In the genomic region with DNA sequence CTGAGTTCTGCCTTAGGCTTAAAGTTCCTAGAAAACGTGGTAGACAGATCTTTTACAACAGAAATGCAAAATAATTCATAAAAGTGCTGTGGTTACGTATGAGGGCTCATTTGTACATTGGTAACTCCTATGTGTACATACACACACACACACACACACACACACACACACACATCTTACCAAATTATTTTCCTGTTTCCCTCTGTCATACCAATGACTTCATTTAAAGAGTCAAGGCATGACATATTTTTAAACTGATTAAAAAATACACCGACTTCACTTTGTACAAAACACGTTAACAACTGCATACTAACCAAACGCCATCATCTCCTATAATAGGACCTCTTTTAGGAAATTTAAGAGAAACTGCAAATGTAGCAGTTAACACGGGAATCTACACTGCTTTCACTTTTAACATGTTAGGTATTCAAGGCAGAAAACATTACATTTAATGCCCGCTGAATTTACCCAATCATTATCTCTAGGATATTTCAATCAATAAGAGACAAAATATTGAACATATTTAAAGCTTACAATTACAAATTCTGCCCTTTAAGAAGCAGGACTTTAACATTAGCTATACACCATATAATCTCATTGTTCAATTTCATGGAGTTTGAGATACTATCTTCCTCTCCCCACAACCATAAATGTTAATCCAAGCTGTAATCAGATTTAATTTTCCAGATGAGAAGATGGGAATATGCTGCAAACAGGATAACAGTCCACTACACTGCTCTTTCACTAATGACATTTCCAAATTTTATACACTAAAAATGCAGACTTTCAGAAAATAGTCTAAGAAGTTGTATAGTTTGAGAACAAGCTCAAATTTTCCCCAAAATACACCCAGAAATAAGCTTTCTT, we compare ENCODE assay signal across 17 cellular contexts.
DNase-seq lines count a peak whose midpoint lies in the region; ATAC-seq and TF ChIP-seq lines count a peak whose summit lies in the region.
"Had no signal": no experiment of that assay in that cellular context is flagged by ENCODE, and none has a peak within 500 bp of the region (broad histone marks: within the 10 kb centered on the region; RNA-seq: fewer than 3 reads in every experiment).

No MANE protein-coding gene starts in this region.

- intact Hi-C loops in sciatic nerve (cut with DNase I): no loop called here

- H3K4me3 ChIP-seq in Loucy (ENCODE audit: low read length, poor library complexity, severe bottlenecking): peak overlapping the region; percentile 39
- H3K4me3 ChIP-seq: HAP-1, uterus had no signal

- no peak overlapping the region for H3K27ac Mint-ChIP-seq in natural killer cell treated with Interleukin-12 subunit alpha and Interleukin-12 subunit beta and Interleukin-15 and Interleukin-18, amount 100 ng/mL, for 72 hours
- H3K27ac Mint-ChIP-seq: stimulated activated effector memory CD8-positive, alpha-beta T cell treated with anti-CD3 and anti-CD28 coated beads, Interleukin-12 subunit alpha, Interleukin-12 subunit beta, amount 100 ng/mL, for 72 hours had no signal

- H3K4me1 Mint-ChIP-seq in natural killer cell treated with Interleukin-12 subunit alpha and Interleukin-12 subunit beta and Interleukin-15 and Interleukin-18, amount 100 ng/mL, for 72 hours (ENCODE audit: low read depth in 2 of 2): peaks cover 15 to 18% of the 10 kb centered on the region in 2 donors
- H3K4me1 Mint-ChIP-seq: stimulated activated effector memory CD8-positive, alpha-beta T cell treated with anti-CD3 and anti-CD28 coated beads, Interleukin-12 subunit alpha, Interleukin-12 subunit beta, amount 100 ng/mL, for 72 hours had no signal

- no peaks in the 10 kb centered on the region for H3K9me3 ChIP-seq in Loucy (ENCODE audit: insufficient read depth, low read depth, low read length)
- H3K9me3 ChIP-seq: Caco-2, HAP-1, uterus had no signal

- H3K9me2 ChIP-seq in Loucy (replicated peaks; ENCODE audit: low read depth, low read length): no peaks in the 10 kb centered on the region

- ATAC-seq in natural killer cell treated with Interleukin-12 subunit alpha and Interleukin-12 subunit beta and Interleukin-15 and Interleukin-18, amount 100 ng/mL, for 72 hours: no peak
- no peak for ATAC-seq in sciatic nerve
- ATAC-seq: activated T-cell treated with anti-CD3 and anti-CD28 coated beads, Interleukin-2, amount 50 U/mL, for 4 hours; Panc1; stimulated activated effector memory CD8-positive, alpha-beta T cell treated with anti-CD3 and anti-CD28 coated beads, Interleukin-12 subunit alpha, Interleukin-12 subunit beta, amount 100 ng/mL, for 72 hours had no signal

- H3K79me2 ChIP-seq in Loucy (ENCODE audit: insufficient read depth, low read length): no peaks in the 10 kb centered on the region

- no peaks in the 10 kb centered on the region for H3K27me3 Mint-ChIP-seq in natural killer cell treated with Interleukin-12 subunit alpha and Interleukin-12 subunit beta and Interleukin-15 and Interleukin-18, amount 100 ng/mL, for 72 hours

- H3K36me3 ChIP-seq in Loucy (ENCODE audit: insufficient read depth, low read length): no peaks in the 10 kb centered on the region
- H3K36me3 ChIP-seq: HAP-1, uterus had no signal

- no peaks in the 10 kb centered on the region for H3K9me3 Mint-ChIP-seq in natural killer cell treated with Interleukin-12 subunit alpha and Interleukin-12 subunit beta and Interleukin-15 and Interleukin-18, amount 100 ng/mL, for 72 hours
- H3K9me3 Mint-ChIP-seq: activated T-cell treated with anti-CD3 and anti-CD28 coated beads, Interleukin-2, amount 50 U/mL, for 4 hours; stimulated activated effector memory CD8-positive, alpha-beta T cell treated with anti-CD3 and anti-CD28 coated beads, Interleukin-12 subunit alpha, Interleukin-12 subunit beta, amount 100 ng/mL, for 72 hours had no signal

- H3K4me1 ChIP-seq in Loucy (ENCODE audit: insufficient read depth, low read length, poor library complexity, severe bottlenecking): peaks cover 9% of the 10 kb centered on the region
- H3K4me1 ChIP-seq: Caco-2, HAP-1, uterus had no signal

- no peak overlapping the region for H3K9ac ChIP-seq in Loucy (ENCODE audit: low read depth, low read length, poor library complexity, severe bottlenecking)

- H4K20me1 ChIP-seq in Loucy (ENCODE audit: insufficient read depth, low read length, poor library complexity, severe bottlenecking): no peaks in the 10 kb centered on the region

- no peak for TF ChIP-seq CTCF in Loucy (conservative IDR thresholded peaks at IDR 0.05; ENCODE audit: low read length)

- peak overlapping the region; percentile 34 for H3K4me3 Mint-ChIP-seq in natural killer cell treated with Interleukin-12 subunit alpha and Interleukin-12 subunit beta and Interleukin-15 and Interleukin-18, amount 100 ng/mL, for 72 hours
- H3K4me3 Mint-ChIP-seq: activated T-cell treated with anti-CD3 and anti-CD28 coated beads, Interleukin-2, amount 50 U/mL, for 4 hours; stimulated activated effector memory CD8-positive, alpha-beta T cell treated with anti-CD3 and anti-CD28 coated beads, Interleukin-12 subunit alpha, Interleukin-12 subunit beta, amount 100 ng/mL, for 72 hours had no signal

- peaks cover 5% of the 10 kb centered on the region for H3K36me3 Mint-ChIP-seq in natural killer cell treated with Interleukin-12 subunit alpha and Interleukin-12 subunit beta and Interleukin-15 and Interleukin-18, amount 100 ng/mL, for 72 hours
- H3K36me3 Mint-ChIP-seq: stimulated activated effector memory CD8-positive, alpha-beta T cell treated with anti-CD3 and anti-CD28 coated beads, Interleukin-12 subunit alpha, Interleukin-12 subunit beta, amount 100 ng/mL, for 72 hours had no signal

- peak overlapping the region; percentile 51 for H3K4me2 ChIP-seq in Loucy (ENCODE audit: low read depth, low read length, poor library complexity, severe bottlenecking)

- H3K27me3 ChIP-seq in Loucy (ENCODE audit: insufficient read depth, low read length, poor library complexity, severe bottlenecking): no peaks in the 10 kb centered on the region
- H3K27me3 ChIP-seq: uterus had no signal

- H2AFZ ChIP-seq in Loucy (ENCODE audit: low read length): no peak overlapping the region

- H3F3A ChIP-seq in Loucy (ENCODE audit: low read depth): no peaks in the 10 kb centered on the region

- DNase-seq in NCI-H2029 (lab: John Stamatoyannopoulos, UW) (peak; percentile 11), NCI-H2029 treated with DMSO at 0.1 percent for 48 hours (lab: John Stamatoyannopoulos, UW) (no peak), dermis blood vessel endothelial cell (peak; percentile 10), NCI-H1930 (lab: John Stamatoyannopoulos, UW) (no peak), sciatic nerve (ENCODE audit: low spot score) (no peak), HPDE6-E6E7 (ENCODE audit: extremely low spot score) (no peak)
- no peak for DNase-seq in natural killer cell treated with Interleukin-12 subunit alpha and Interleukin-12 subunit beta and Interleukin-15 and Interleukin-18, amount 100 ng/mL, for 72 hours (ENCODE audit: low spot score)
- DNase-seq: activated T-cell treated with anti-CD3 and anti-CD28 coated beads, Interleukin-2, amount 50 U/mL, for 4 hours; Caco-2; cortex of kidney; NCI-H446 treated with DMSO at 0.1 percent for 48 hours; T-helper 1 cell; uterus had no signal

Comparison
In these comparisons a context has a peak if more than half of its experiments do, and no peak if none do; other contexts are left out.
1. DNase-seq: peak in NCI-H2029 (single experiment) and dermis blood vessel endothelial cell (single experiment); none in NCI-H2029 treated with DMSO at 0.1 percent for 48 hours (single experiment), natural killer cell treated with Interleukin-12 subunit alpha and Interleukin-12 subunit beta and Interleukin-15 and Interleukin-18, amount 100 ng/mL, for 72 hours (single experiment), NCI-H1930 (0 of 2), sciatic nerve (single experiment) and HPDE6-E6E7 (single experiment).